Comparison of ENCODE assay signal across 14 cellular contexts in genomic region chr1:178797590-178797989, GRCh38.
DNase-seq lines count a peak whose midpoint lies in the region; ATAC-seq lines count a peak whose summit lies in the region.
"Had no signal": no experiment of that assay in that cellular context is flagged by ENCODE, and none has a peak within 500 bp of the region (broad histone marks: within the 10 kb centered on the region; RNA-seq: fewer than 3 reads in every experiment).

No MANE protein-coding gene starts in this region.

- peaks cover 10% of the 10 kb centered on the region for H3K36me3 Mint-ChIP-seq in IgD-negative memory B cell
- H3K36me3 Mint-ChIP-seq in stimulated activated memory B cell treated with anti-CD40 and anti-IgM and Interleukin-4, amounts not matched to agents 10 μg/mL and 1 μg/mL and 100 μg/mL, for 72 hours, result peaks cover 65% of the 10 kb centered on the region

- no peak for ATAC-seq in stimulated activated memory B cell treated with anti-CD40 and anti-IgM and Interleukin-4, amounts not matched to agents 10 μg/mL and 1 μg/mL and 100 μg/mL, for 72 hours
- ATAC-seq in GM21786 (IDR thresholded peaks at IDR 0.05; ENCODE audit: unreplicated experiment), result no peak
- ATAC-seq: A549; CD8-positive, alpha-beta T cell had no signal

- DNase-seq in NCI-H226, result peak; percentile 37
- DNase-seq in amniotic epithelial cell (ENCODE audit: low read depth), result peak; percentile 11
- DNase-seq in T-helper 9 cell, result no peak
- DNase-seq in NCI-H1092 treated with DMSO at 0.1 percent for 48 hours (lab: John Stamatoyannopoulos, UW), result no peak
- DNase-seq: CD8-positive, alpha-beta T cell; COR-L47; DMS153; GM23248; H7 had no signal

- no peak overlapping the region for H3K4me3 Mint-ChIP-seq in IgD-negative memory B cell
- H3K4me3 Mint-ChIP-seq in stimulated activated memory B cell treated with anti-CD40 and anti-IgM and Interleukin-4, amounts not matched to agents 10 μg/mL and 1 μg/mL and 100 μg/mL, for 72 hours, result no peak overlapping the region
- H3K4me3 Mint-ChIP-seq: CD14-positive monocyte; CD8-positive, alpha-beta T cell had no signal

- H3K9me3 Mint-ChIP-seq in IgD-negative memory B cell, result no peaks in the 10 kb centered on the region
- no peaks in the 10 kb centered on the region for H3K9me3 Mint-ChIP-seq in stimulated activated memory B cell treated with anti-CD40 and anti-IgM and Interleukin-4, amounts not matched to agents 10 μg/mL and 1 μg/mL and 100 μg/mL, for 72 hours

- H3K4me1 Mint-ChIP-seq in IgD-negative memory B cell, result peaks cover 21 to 37% (median 34%) of the 10 kb centered on the region in 3 donors
- peaks cover 51% of the 10 kb centered on the region for H3K4me1 Mint-ChIP-seq in stimulated activated memory B cell treated with anti-CD40 and anti-IgM and Interleukin-4, amounts not matched to agents 10 μg/mL and 1 μg/mL and 100 μg/mL, for 72 hours

- peak overlapping the region; percentile 3 to 58 (median 27) for H3K27ac Mint-ChIP-seq in IgD-negative memory B cell
- peak overlapping the region; percentile 57 for H3K27ac Mint-ChIP-seq in stimulated activated memory B cell treated with anti-CD40 and anti-IgM and Interleukin-4, amounts not matched to agents 10 μg/mL and 1 μg/mL and 100 μg/mL, for 72 hours
- H3K27ac Mint-ChIP-seq: CD14-positive monocyte; CD8-positive, alpha-beta T cell had no signal

- no peaks in the 10 kb centered on the region for H3K27me3 Mint-ChIP-seq in IgD-negative memory B cell
- no peaks in the 10 kb centered on the region for H3K27me3 Mint-ChIP-seq in stimulated activated memory B cell treated with anti-CD40 and anti-IgM and Interleukin-4, amounts not matched to agents 10 μg/mL and 1 μg/mL and 100 μg/mL, for 72 hours

Comparison
In these comparisons a context has a peak if more than half of its experiments do, and no peak if none do; other contexts are left out.
1. DNase-seq: peak in NCI-H226 (single experiment) and amniotic epithelial cell (single experiment); none in T-helper 9 cell (single experiment) and NCI-H1092 treated with DMSO at 0.1 percent for 48 hours (single experiment).